ENCODE assay signal across 8 cellular contexts in genomic region chr4:153471691-153472080, GRCh38. TPM values are rescaled to one million over a fixed set of nuclear protein-coding genes. Genes with fewer than 3 reads are reported as not detected.
A peak's percentile ranks its signal among the peaks of the same experiment; 100 is the strongest.
DNase-seq lines count a peak whose midpoint lies in the region; ATAC-seq and TF ChIP-seq lines count a peak whose summit lies in the region.

No MANE protein-coding gene starts in this region.

- no peaks in the 10 kb centered on the region for H3K27me3 Mint-ChIP-seq in activated naive CD4-positive, alpha-beta T cell treated with anti-CD3 and anti-CD28 coated beads, Interleukin-2, amount 10 ng/mL, durations not matched to agents 7 days and 5 days
- H3K27me3 Mint-ChIP-seq in stimulated activated naive CD8-positive, alpha-beta T cell treated with anti-CD3 and anti-CD28 coated beads, Interleukin-15, Interleukin-2, amounts not matched to agents 100 ng/mL and 50 ng/mL, for 24 hours: no peaks in the 10 kb centered on the region
- no peaks in the 10 kb centered on the region for H3K27me3 Mint-ChIP-seq in endodermal cell (ENCODE audit: insufficient read depth)

- no peak overlapping the region for H3K9ac ChIP-seq in endodermal cell (ENCODE audit: extremely low read depth, low read length, poor library complexity, severe bottlenecking)

- no peaks in the 10 kb centered on the region for H3K4me1 ChIP-seq in endodermal cell (ENCODE audit: control insufficient read depth, insufficient read depth, low read length)

- CTCF ChIA-PET in activated naive CD4-positive, alpha-beta T cell treated with anti-CD3 and anti-CD28 coated beads, Interleukin-2, amount 10 ng/mL, durations not matched to agents 7 days and 5 days (lab: Charles Lee): interaction anchor here (1.2 to 3.0 kb wide), 3 partner anchors 10 to 102 kb away, joined by 3 to 8 read pairs (median 7); no protein-coding TSS in a partner anchor

- no peak for TF ChIP-seq CTCF in endodermal cell (conservative IDR thresholded peaks at IDR 0.05)

- WGBS in endodermal cell (ENCODE audit: insufficient coverage in 1 of 2, insufficient read length in 1 of 2), 2 experiments: 92% methylated on average over 3 to 5 of the region's 5 CpGs

- H3K4me3 ChIP-seq in endodermal cell (ENCODE audit: low read length): no peak overlapping the region

- DNase-seq in activated CD8-positive, alpha-beta memory T cell treated with anti-CD3 and anti-CD28 coated beads for 24 hours: peak; percentile 68
- DNase-seq in activated CD8-positive, alpha-beta memory T cell treated with anti-CD3 and anti-CD28 coated beads, Interleukin-2, amount 50 U/mL, for 48 hours: no peak
- peak; percentile 59 for DNase-seq in activated naive CD4-positive, alpha-beta T cell treated with anti-CD3 and anti-CD28 coated beads, Interleukin-2, amount 10 ng/mL, durations not matched to agents 7 days and 5 days
- DNase-seq in KG1 (lab: John Stamatoyannopoulos, UW) (no peak), NCI-H1694 (lab: John Stamatoyannopoulos, UW) (no peak), endodermal cell (no peak)

- no peaks in the 10 kb centered on the region for H3K36me3 ChIP-seq in endodermal cell (ENCODE audit: control insufficient read depth, insufficient read depth, low read length)

- peak overlapping the region; percentile 95 for H3K27ac Mint-ChIP-seq in activated naive CD4-positive, alpha-beta T cell treated with anti-CD3 and anti-CD28 coated beads, Interleukin-2, amount 10 ng/mL, durations not matched to agents 7 days and 5 days
- peak overlapping the region; percentile 87 for H3K27ac Mint-ChIP-seq in stimulated activated naive CD8-positive, alpha-beta T cell treated with anti-CD3 and anti-CD28 coated beads, Interleukin-15, Interleukin-2, amounts not matched to agents 100 ng/mL and 50 ng/mL, for 24 hours
- no peak overlapping the region for H3K27ac Mint-ChIP-seq in endodermal cell

- peaks cover 70% of the 10 kb centered on the region for H3K4me1 Mint-ChIP-seq in activated naive CD4-positive, alpha-beta T cell treated with anti-CD3 and anti-CD28 coated beads, Interleukin-2, amount 10 ng/mL, durations not matched to agents 7 days and 5 days
- peaks cover 75% of the 10 kb centered on the region for H3K4me1 Mint-ChIP-seq in stimulated activated naive CD8-positive, alpha-beta T cell treated with anti-CD3 and anti-CD28 coated beads, Interleukin-15, Interleukin-2, amounts not matched to agents 100 ng/mL and 50 ng/mL, for 24 hours (ENCODE audit: low read depth)
- peaks cover 7% of the 10 kb centered on the region for H3K4me1 Mint-ChIP-seq in endodermal cell

- peaks cover 68% of the 10 kb centered on the region for H3K36me3 Mint-ChIP-seq in activated naive CD4-positive, alpha-beta T cell treated with anti-CD3 and anti-CD28 coated beads, Interleukin-2, amount 10 ng/mL, durations not matched to agents 7 days and 5 days
- H3K36me3 Mint-ChIP-seq in stimulated activated naive CD8-positive, alpha-beta T cell treated with anti-CD3 and anti-CD28 coated beads, Interleukin-15, Interleukin-2, amounts not matched to agents 100 ng/mL and 50 ng/mL, for 24 hours (ENCODE audit: low read depth): peaks cover 77% of the 10 kb centered on the region
- peaks cover 1% of the 10 kb centered on the region for H3K36me3 Mint-ChIP-seq in endodermal cell (ENCODE audit: low read depth)

- peak; percentile 15 for ATAC-seq in HG03558 (IDR thresholded peaks at IDR 0.05; ENCODE audit: extremely low read depth, unreplicated experiment)

- no peaks in the 10 kb centered on the region for H3K9me3 Mint-ChIP-seq in activated naive CD4-positive, alpha-beta T cell treated with anti-CD3 and anti-CD28 coated beads, Interleukin-2, amount 10 ng/mL, durations not matched to agents 7 days and 5 days
- no peaks in the 10 kb centered on the region for H3K9me3 Mint-ChIP-seq in stimulated activated naive CD8-positive, alpha-beta T cell treated with anti-CD3 and anti-CD28 coated beads, Interleukin-15, Interleukin-2, amounts not matched to agents 100 ng/mL and 50 ng/mL, for 24 hours
- H3K9me3 Mint-ChIP-seq in endodermal cell: no peaks in the 10 kb centered on the region

- H3K4me3 Mint-ChIP-seq in activated naive CD4-positive, alpha-beta T cell treated with anti-CD3 and anti-CD28 coated beads, Interleukin-2, amount 10 ng/mL, durations not matched to agents 7 days and 5 days: peak overlapping the region; percentile 96
- H3K4me3 Mint-ChIP-seq in stimulated activated naive CD8-positive, alpha-beta T cell treated with anti-CD3 and anti-CD28 coated beads, Interleukin-15, Interleukin-2, amounts not matched to agents 100 ng/mL and 50 ng/mL, for 24 hours: peak overlapping the region; percentile 98
- H3K4me3 Mint-ChIP-seq in endodermal cell: no peak overlapping the region

- H3K27me3 ChIP-seq in endodermal cell (ENCODE audit: control insufficient read depth, insufficient read depth, low read length, poor library complexity, severe bottlenecking): no peaks in the 10 kb centered on the region

- H3K27ac ChIP-seq in endodermal cell (ENCODE audit: low read depth, low read length): no peak overlapping the region

- H3K9me3 ChIP-seq in endodermal cell (ENCODE audit: control insufficient read depth, low read length): no peaks in the 10 kb centered on the region

RNA-seq across cellular contexts. Expression of gene TMEM131L, which starts 5.5 kb away (rescaled TPM):
- total RNA-seq in endodermal cell: 10 to 100 TPM in 1 of 2 donors, 1 to 10 TPM in 1; 6.2 to 10.8 TPM
- polyA plus RNA-seq in endodermal cell (2013, experiment 1 of 2): 22.2 TPM
- 19.4 TPM for polyA plus RNA-seq in endodermal cell (2013, experiment 2 of 2)

Comparison
In these comparisons a context has a peak if more than half of its experiments do, and no peak if none do; other contexts are left out.
1. DNase-seq: peak in activated CD8-positive, alpha-beta memory T cell treated with anti-CD3 and anti-CD28 coated beads for 24 hours (single experiment) and activated naive CD4-positive, alpha-beta T cell treated with anti-CD3 and anti-CD28 coated beads, Interleukin-2, amount 10 ng/mL, durations not matched to agents 7 days and 5 days (single experiment); none in activated CD8-positive, alpha-beta memory T cell treated with anti-CD3 and anti-CD28 coated beads, Interleukin-2, amount 50 U/mL, for 48 hours (single experiment), KG1 (single experiment), NCI-H1694 (single experiment) and endodermal cell (single experiment).